Comparison of ENCODE assay signal across 12 cellular contexts in the genomic region with DNA sequence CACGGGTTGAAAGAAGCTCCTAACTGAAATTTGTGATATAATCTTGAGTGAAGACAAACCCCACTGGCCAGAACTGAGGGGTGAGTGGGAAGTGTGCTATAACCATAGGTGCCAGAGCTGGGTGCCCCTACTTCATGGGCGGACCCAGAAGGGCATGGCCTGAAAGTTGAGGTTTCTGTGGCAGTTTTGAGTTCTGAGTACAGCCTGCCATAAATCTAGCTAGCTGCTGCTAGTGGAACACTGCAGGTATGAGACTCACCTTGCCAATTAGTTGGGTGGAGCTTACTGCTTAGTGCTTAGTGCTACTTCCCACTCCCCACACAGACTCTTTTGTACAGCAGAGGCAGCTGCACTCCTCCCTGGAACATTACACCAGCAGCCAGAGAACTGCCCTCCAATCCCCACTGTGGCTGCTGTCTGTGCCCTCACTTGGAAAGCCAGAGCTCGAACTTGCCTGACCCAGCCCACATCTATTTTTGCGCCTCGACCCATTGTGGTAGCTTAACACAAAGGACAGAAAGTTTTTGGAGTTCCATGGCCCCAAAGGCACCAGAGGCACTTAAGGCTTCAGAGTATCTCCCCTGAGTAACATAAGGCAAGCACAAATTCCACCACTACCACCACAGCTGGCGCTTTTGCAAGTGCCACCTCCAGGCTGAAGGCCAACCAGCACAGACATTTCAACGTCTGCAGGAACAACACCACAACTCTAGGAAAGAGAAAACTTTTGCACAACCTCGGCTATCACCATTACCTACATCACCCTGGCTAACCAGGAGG. TPM values are rescaled to one million over a fixed set of nuclear protein-coding genes. Genes with fewer than 3 reads are reported as not detected.
A peak's percentile ranks its signal among the peaks of the same experiment; 100 is the strongest.
DNase-seq lines count a peak whose midpoint lies in the region; ATAC-seq and TF ChIP-seq lines count a peak whose summit lies in the region.
"Had no signal": no experiment of that assay in that cellular context is flagged by ENCODE, and none has a peak within 500 bp of the region (broad histone marks: within the 10 kb centered on the region; RNA-seq: fewer than 3 reads in every experiment).

No MANE protein-coding gene starts in this region.

- no peak for TF ChIP-seq EP300 in tibial nerve (IDR thresholded peaks at IDR 0.05)

- no peaks in the 10 kb centered on the region for H3K27me3 Mint-ChIP-seq in CD4-positive, CD25-positive, alpha-beta regulatory T cell
- H3K27me3 Mint-ChIP-seq in activated B cell treated with CpG ODN at 0.5 μM for 24 hours (no peaks in the 10 kb centered on the region), endothelial cell (ENCODE audit: unreplicated experiment) (peaks cover 2% of the 10 kb centered on the region)
- H3K27me3 Mint-ChIP-seq: brain had no signal

- no peaks in the 10 kb centered on the region for H3K36me3 Mint-ChIP-seq in CD4-positive, CD25-positive, alpha-beta regulatory T cell
- H3K36me3 Mint-ChIP-seq in activated B cell treated with CpG ODN at 0.5 μM for 24 hours (ENCODE audit: low read depth): no peaks in the 10 kb centered on the region
- no peaks in the 10 kb centered on the region for H3K36me3 Mint-ChIP-seq in endothelial cell (ENCODE audit: low read depth, unreplicated experiment)
- H3K36me3 Mint-ChIP-seq: brain had no signal

- H3K9me3 ChIP-seq in CD4-positive, CD25-positive, alpha-beta regulatory T cell (ENCODE audit: control insufficient read depth in 2 of 2, low read length in 2 of 2): no peaks in the 10 kb centered on the region
- H3K9me3 ChIP-seq in tibial nerve: no peaks in the 10 kb centered on the region
- H3K9me3 ChIP-seq: right lobe of liver had no signal

- POLR2A ChIA-PET in activated B cell treated with CpG ODN at 0.5 μM for 24 hours (lab: Charles Lee): interaction anchor here (0.5 to 0.7 kb wide), 4 partner anchors 27 to 266 kb away, joined by 3 to 7 read pairs (median 4); a partner anchor contains a TSS

- CTCF ChIA-PET in activated B cell treated with CpG ODN at 0.5 μM for 24 hours (lab: Charles Lee): interaction anchor here (1.0 to 1.9 kb wide), 2 partner anchors 286 to 704 kb away, joined by 3 to 6 read pairs; no protein-coding TSS in a partner anchor

- H3K4me3 ChIP-seq in CD4-positive, CD25-positive, alpha-beta regulatory T cell (ENCODE audit: low read depth, low read length): peak overlapping the region; percentile 78
- H3K4me3 ChIP-seq in tibial nerve: no peak overlapping the region
- H3K4me3 ChIP-seq: right lobe of liver had no signal

- no peaks in the 10 kb centered on the region for H3K36me3 ChIP-seq in CD4-positive, CD25-positive, alpha-beta regulatory T cell (ENCODE audit: control insufficient read depth, insufficient read depth, low read length)
- no peaks in the 10 kb centered on the region for H3K36me3 ChIP-seq in tibial nerve
- H3K36me3 ChIP-seq: right lobe of liver had no signal

- peaks cover 46 to 74% (median 54%) of the 10 kb centered on the region in 4 donors for H3K4me1 Mint-ChIP-seq in CD4-positive, CD25-positive, alpha-beta regulatory T cell
- H3K4me1 Mint-ChIP-seq in activated B cell treated with CpG ODN at 0.5 μM for 24 hours (peaks cover 36% of the 10 kb centered on the region), endothelial cell (ENCODE audit: unreplicated experiment) (peaks cover 2% of the 10 kb centered on the region)
- H3K4me1 Mint-ChIP-seq: brain had no signal

- H3K27ac ChIP-seq in CD4-positive, CD25-positive, alpha-beta regulatory T cell (ENCODE audit: insufficient read depth, low read length, poor library complexity, severe bottlenecking): peak overlapping the region; percentile 58
- H3K27ac ChIP-seq in tibial nerve: no peak overlapping the region
- H3K27ac ChIP-seq: C4-2B, right lobe of liver had no signal

- no peaks in the 10 kb centered on the region for H3K9me3 Mint-ChIP-seq in CD4-positive, CD25-positive, alpha-beta regulatory T cell
- H3K9me3 Mint-ChIP-seq in activated B cell treated with CpG ODN at 0.5 μM for 24 hours (no peaks in the 10 kb centered on the region), endothelial cell (ENCODE audit: unreplicated experiment) (no peaks in the 10 kb centered on the region)
- H3K9me3 Mint-ChIP-seq: brain had no signal

- no peaks in the 10 kb centered on the region for H3K27me3 ChIP-seq in CD4-positive, CD25-positive, alpha-beta regulatory T cell (ENCODE audit: control insufficient read depth, insufficient read depth, low read length)
- no peaks in the 10 kb centered on the region for H3K27me3 ChIP-seq in tibial nerve
- H3K27me3 ChIP-seq: right lobe of liver had no signal

- peak overlapping the region; percentile 86 to 97 (median 90) for H3K27ac Mint-ChIP-seq in CD4-positive, CD25-positive, alpha-beta regulatory T cell
- no peak overlapping the region for H3K27ac Mint-ChIP-seq in activated B cell treated with CpG ODN at 0.5 μM for 24 hours
- no peak overlapping the region for H3K27ac Mint-ChIP-seq in endothelial cell (ENCODE audit: unreplicated experiment)

- no peak for TF ChIP-seq POLR2A in tibial nerve (IDR thresholded peaks at IDR 0.05)

- intact Hi-C loops in activated B cell treated with CpG ODN at 0.5 μM for 24 hours (cut with micrococcal nuclease): loop anchor here (1.0 to 2.0 kb wide), 2 partner anchors 16 to 27 kb away; a partner anchor contains a TSS

- TF ChIP-seq CTCF in activated B cell treated with CpG ODN at 0.5 μM for 24 hours (IDR thresholded peaks at IDR 0.05) (no peak), endothelial cell (IDR thresholded peaks at IDR 0.05; ENCODE audit: unreplicated experiment) (no peak), tibial nerve (IDR thresholded peaks at IDR 0.05) (no peak)

- ATAC-seq in CD4-positive, CD25-positive, alpha-beta regulatory T cell (ENCODE audit: low read depth in 2 of 2): peak; percentile 27 to 33
- ATAC-seq in GM19324 (IDR thresholded peaks at IDR 0.05; ENCODE audit: low FRiP score, unreplicated experiment) (peak; percentile 20), activated B cell treated with CpG ODN at 0.5 μM for 24 hours (ENCODE audit: low read depth) (peak; percentile 10), HG02840 (IDR thresholded peaks at IDR 0.05; ENCODE audit: low FRiP score, unreplicated experiment) (no peak)
- ATAC-seq: right lobe of liver had no signal

- peaks cover 48% of the 10 kb centered on the region for H3K4me1 ChIP-seq in CD4-positive, CD25-positive, alpha-beta regulatory T cell (ENCODE audit: control insufficient read depth, insufficient read depth, low read length, poor library complexity, severe bottlenecking)
- H3K4me1 ChIP-seq in tibial nerve: no peaks in the 10 kb centered on the region
- H3K4me1 ChIP-seq: right lobe of liver had no signal

- H3K4me3 Mint-ChIP-seq in CD4-positive, CD25-positive, alpha-beta regulatory T cell: peak overlapping the region; percentile 47 to 84 (median 75)
- H3K4me3 Mint-ChIP-seq in activated B cell treated with CpG ODN at 0.5 μM for 24 hours (peak overlapping the region; percentile 39), endothelial cell (ENCODE audit: unreplicated experiment) (no peak overlapping the region)
- H3K4me3 Mint-ChIP-seq: brain had no signal

- DNase-seq in CD4-positive, CD25-positive, alpha-beta regulatory T cell: peak in 1 of 3 donors; percentile 48
- DNase-seq in activated B cell treated with CpG ODN at 0.5 μM for 24 hours: no peak
- peak; percentile 59 for DNase-seq in islet precursor cell
- DNase-seq in endothelial cell (ENCODE audit: low spot score): no peak
- DNase-seq in tibial nerve (ENCODE audit: low spot score in 2 of 2): no peak
- DNase-seq in SW 1271 (lab: John Stamatoyannopoulos, UW): no peak
- DNase-seq: kidney, right lobe of liver had no signal

- WGBS in tibial nerve, 2 donors: 82 to 84% methylated on average over 8 of the region's 8 CpGs

RNA-seq across cellular contexts. Expression of a gene that starts 27.1 kb away (rescaled TPM):
- 343 TPM for total RNA-seq in CD4-positive, CD25-positive, alpha-beta regulatory T cell
- 10 to 100 TPM; 17.2 to 37.6 (median 24.3) TPM for polyA plus RNA-seq in CD4-positive, CD25-positive, alpha-beta regulatory T cell
- 66.3 and 73.3 TPM in 2 replicates for total RNA-seq in activated B cell treated with CpG ODN at 0.5 μM for 24 hours
- total RNA-seq in endothelial cell (ENCODE audit: unreplicated experiment): 0.26 TPM
- total RNA-seq in tibial nerve: 10 to 100 TPM; 21.6 to 72.3 (median 57.0) TPM

Comparison
In these comparisons a context has a peak if more than half of its experiments do, and no peak if none do; other contexts are left out.
1. H3K27ac Mint-ChIP-seq: peak in CD4-positive, CD25-positive, alpha-beta regulatory T cell (3 of 3); none in activated B cell treated with CpG ODN at 0.5 μM for 24 hours (single experiment) and endothelial cell (single experiment).
2. RNA of a gene that starts 27.1 kb away (total RNA-seq): 343 TPM in CD4-positive, CD25-positive, alpha-beta regulatory T cell (single experiment), 66.3 to 73.3 TPM in activated B cell treated with CpG ODN at 0.5 μM for 24 hours and 21.6 to 72.3 TPM in tibial nerve; 0.26 TPM in endothelial cell (single experiment); every median in the first group is over 10 times any median in the second.